21 cellular contexts compared by ENCODE assay signal in the genomic region with DNA sequence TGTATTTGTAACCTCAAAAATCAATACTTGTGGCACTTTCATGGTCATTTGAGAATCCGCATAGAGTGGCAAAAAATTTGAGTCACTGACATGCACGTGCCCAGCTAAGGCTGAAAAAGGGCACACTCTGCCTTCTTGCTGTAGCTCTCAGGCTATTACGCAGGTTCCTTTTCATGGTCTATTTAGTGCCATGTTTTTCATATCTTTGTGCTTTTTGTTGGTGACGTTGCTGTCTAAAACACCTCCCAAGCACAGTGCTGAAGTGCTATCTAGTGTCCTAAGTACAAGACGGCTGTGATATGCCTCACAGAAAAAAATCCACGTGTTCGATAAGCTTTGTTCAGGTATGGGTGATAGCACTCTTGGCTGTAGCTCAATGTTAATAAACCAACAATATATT. TPM values are rescaled to one million over a fixed set of nuclear protein-coding genes. Genes with fewer than 3 reads are reported as not detected.
DNase-seq lines count a peak whose midpoint lies in the region; ATAC-seq, FAIRE-seq and TF ChIP-seq lines count a peak whose summit lies in the region.
"Had no signal": no experiment of that assay in that cellular context is flagged by ENCODE, and none has a peak within 500 bp of the region (broad histone marks: within the 10 kb centered on the region; RNA-seq: fewer than 3 reads in every experiment).

No MANE protein-coding gene starts in this region.

- no peak for TF ChIP-seq RAD21 in K562 (CRISPR knock-in tag; conservative IDR thresholded peaks at IDR 0.05 in 1 of 2, IDR thresholded peaks at IDR 0.05 in 1 of 2)

- H3K27me3 ChIP-seq in cardiac muscle cell: no peaks in the 10 kb centered on the region
- H3K27me3 ChIP-seq in K562 (ENCODE audit: control insufficient read depth in 2 of 2, insufficient read depth in 2 of 2, low read length in 2 of 2): no peaks in the 10 kb centered on the region
- no peaks in the 10 kb centered on the region for H3K27me3 ChIP-seq in parathyroid adenoma (ENCODE audit: control insufficient read depth, insufficient read depth, low read length)
- no peaks in the 10 kb centered on the region for H3K27me3 ChIP-seq in ovary

- H3K4me2 ChIP-seq in K562 (ENCODE audit: insufficient read depth, low read length) (no peak overlapping the region), parathyroid adenoma (ENCODE audit: low read length) (no peak overlapping the region)

- H3K9me3 ChIP-seq in cardiac muscle cell (ENCODE audit: low read depth): no peaks in the 10 kb centered on the region
- no peaks in the 10 kb centered on the region for H3K9me3 ChIP-seq in K562 (replicated peaks; ENCODE audit: control insufficient read depth, insufficient read depth, low read depth, low read length)
- no peaks in the 10 kb centered on the region for H3K9me3 ChIP-seq in parathyroid adenoma (ENCODE audit: control insufficient read depth, low read length)
- no peaks in the 10 kb centered on the region for H3K9me3 ChIP-seq in ovary
- H3K9me3 ChIP-seq: A549 had no signal

- DNase-seq in cardiac muscle cell (ENCODE audit: low read depth in 1 of 2, low spot score in 1 of 2) (no peak), Right ventricle myocardium inferior (ENCODE audit: missing footprints) (no peak), K562 (ENCODE audit: extremely low read depth in 1 of 4, low spot score in 3 of 4) (no peak), type B pancreatic cell (ENCODE audit: extremely low spot score, unreplicated experiment) (no peak), HT-29 (ENCODE audit: low spot score) (no peak), T-helper 2 cell (no peak), ovary (no peak)
- DNase-seq: C1 segment of cervical spinal cord, H7, NCI-H1092 treated with DMSO at 0.1 percent for 48 hours, NCI-H146, NCI-H2081 treated with DMSO at 0.1 percent for 48 hours, NCI-H226, NCI-H524, NCI-H82, OCI-M1, SIG-M5 had no signal

- no peak overlapping the region for H3K9ac ChIP-seq in K562 (ENCODE audit: insufficient read depth in 1 of 2, low read depth in 2 of 2, low read length in 2 of 2)
- H3K9ac ChIP-seq in parathyroid adenoma: no peak overlapping the region

- peak overlapping the region; percentile 40 for H3K27ac Mint-ChIP-seq in type B pancreatic cell

- peaks cover 63% of the 10 kb centered on the region for H3K4me1 Mint-ChIP-seq in type B pancreatic cell (ENCODE audit: unreplicated experiment)

- no peaks in the 10 kb centered on the region for H3K9me1 ChIP-seq in K562 (ENCODE audit: control insufficient read depth, insufficient read depth, low read length)

- no peak overlapping the region for H3K4me3 Mint-ChIP-seq in type B pancreatic cell

- no peak for ATAC-seq in Right ventricle myocardium inferior
- ATAC-seq in K562: no peak
- ATAC-seq: A549 had no signal

- H3K79me2 ChIP-seq in K562 (ENCODE audit: control insufficient read depth, insufficient read depth, low read length): peaks cover 82% of the 10 kb centered on the region
- peaks cover 59% of the 10 kb centered on the region for H3K79me2 ChIP-seq in parathyroid adenoma

- in situ Hi-C loops in K562 (cut with MboI): loop anchor here (25.0 kb wide), 1 partner anchor 1411 kb away; a partner anchor contains a TSS

- H3K4me1 ChIP-seq in cardiac muscle cell (ENCODE audit: low read depth): peaks cover 78% of the 10 kb centered on the region
- peaks cover 24 to 68% of the 10 kb centered on the region in 2 experiments for H3K4me1 ChIP-seq in K562 (replicated peaks in 1 of 2; ENCODE audit: control insufficient read depth in 2 of 2, insufficient read depth in 2 of 2, low read length in 2 of 2)
- peaks cover 61% of the 10 kb centered on the region for H3K4me1 ChIP-seq in parathyroid adenoma
- H3K4me1 ChIP-seq in ovary (ENCODE audit: insufficient read depth): peaks cover 21% of the 10 kb centered on the region

- CTCF ChIA-PET in K562 (lab: Yijun Ruan, JAX; ENCODE audit: low intra/inter-chr PET ratio): no interaction called here

- H3K4me3 ChIP-seq in cardiac muscle cell (no peak overlapping the region), K562 (no peak overlapping the region), parathyroid adenoma (ENCODE audit: low read depth, low read length) (no peak overlapping the region), ovary (no peak overlapping the region)
- H3K4me3 ChIP-seq: A549 had no signal

- POLR2A ChIA-PET in K562 (lab: Yijun Ruan, JAX): interaction anchor here (1.0 to 2.1 kb wide), 4 partner anchors 8 to 34 kb away, joined by 3 to 8 read pairs (median 5); no protein-coding TSS in a partner anchor

- H3K9me3 Mint-ChIP-seq in type B pancreatic cell: no peaks in the 10 kb centered on the region

- H2AFZ ChIP-seq in K562 (ENCODE audit: low read depth, low read length) (no peak overlapping the region), parathyroid adenoma (no peak overlapping the region)

- no peak for TF ChIP-seq EP300 in K562 (IDR thresholded peaks at IDR 0.05; ENCODE audit: low read length)
- TF ChIP-seq EP300 in ovary (IDR thresholded peaks at IDR 0.05): no peak

- H3K27ac ChIP-seq in cardiac muscle cell (peak overlapping the region; percentile 82), K562 (ENCODE audit: extremely low read depth, low read depth, low read length) (no peak overlapping the region), parathyroid adenoma (peak overlapping the region; percentile 61), ovary (no peak overlapping the region)

- 81% methylated on average over 7 of the region's 7 CpGs for WGBS in K562 (ENCODE audit: insufficient coverage, low coverage, missing lambda C conversion rate)
- WGBS in ovary, 3 donors: 87 to 90% (median 88%) methylated on average over 7 of the region's 7 CpGs

- no peaks in the 10 kb centered on the region for H3K27me3 Mint-ChIP-seq in type B pancreatic cell

- no TSS peak for BruUV-seq in K562 (replicated peaks; lab: Mats Ljungman, UMichigan)

- H4K20me1 ChIP-seq in K562 (replicated peaks; ENCODE audit: control insufficient read depth, insufficient read depth, low read length): 0 out of 2 replicates have a peak, but pooled peaks cover 4% of the 10 kb centered on the region

- intact Hi-C loops in Right ventricle myocardium inferior (cut with DNase I): no loop called here
- intact Hi-C loops in K562 (cut with micrococcal nuclease): no loop called here
- intact Hi-C loops in ovary (cut with DNase I): no loop called here

- H3K36me3 ChIP-seq in cardiac muscle cell (no peaks in the 10 kb centered on the region), K562 (ENCODE audit: control insufficient read depth, insufficient read depth, low read length) (peaks cover 15% of the 10 kb centered on the region), parathyroid adenoma (ENCODE audit: control insufficient read depth, insufficient read depth, low read length) (no peaks in the 10 kb centered on the region), ovary (no peaks in the 10 kb centered on the region)

- TF ChIP-seq CTCF in cardiac muscle cell (IDR thresholded peaks at IDR 0.05; ENCODE audit: low read depth, low read length) (no peak), K562 (IDR thresholded peaks at IDR 0.05 in 2 of 3, conservative IDR thresholded peaks at IDR 0.05 in 1 of 3; ENCODE audit: insufficient read depth in 2 of 3, low read depth in 1 of 3, low read length in 3 of 3) (no peak), parathyroid adenoma (IDR thresholded peaks at IDR 0.05) (no peak), type B pancreatic cell (conservative IDR thresholded peaks at IDR 0.05) (no peak), ovary (IDR thresholded peaks at IDR 0.05) (no peak)

- TF ChIP-seq POLR2A in K562 (conservative IDR thresholded peaks at IDR 0.05) (no peak), ovary (IDR thresholded peaks at IDR 0.05) (no peak)

- FAIRE-seq in K562 (lab: Jason Lieb, UNC): no peak
- FAIRE-seq: A549, D721Med, G401.6 had no signal

- peaks cover 11% of the 10 kb centered on the region for H3K36me3 Mint-ChIP-seq in type B pancreatic cell

TF ChIP-seq in K562, 482 proteins besides CTCF, POLR2A, EP300 and RAD21 (continues in another document):
- TF ChIP-seq CBX8 (IDR thresholded peaks at IDR 0.05; ENCODE audit: borderline replicate concordance, extremely low read depth, low read depth, low read length, poor library complexity, severe bottlenecking) (no peak), ESRRA (IDR thresholded peaks at IDR 0.05; ENCODE audit: borderline replicate concordance, low read depth) (no peak)

RNA-seq across cellular contexts. Expression of a gene that starts 50.9 kb away (rescaled TPM):
- total RNA-seq in cardiac muscle cell: 15.8 and 24.3 TPM in 2 replicates
- polyA plus RNA-seq in cardiac muscle cell: 22.1 and 25.5 TPM in 2 replicates
- total RNA-seq in Right ventricle myocardium inferior: 19.3 TPM
- total RNA-seq in K562 (2011; cell fraction: chromatin; rRNA removed; ENCODE audit: low replicate concordance): 58.2 and 65.5 TPM in 2 replicates
- 39.9 and 41.2 TPM in 2 replicates for total RNA-seq in K562 (2011; cell fraction: nucleolus; rRNA removed)
- total RNA-seq in K562 (2011; cell fraction: nucleoplasm; rRNA removed): 52.9 and 82.7 TPM in 2 replicates
- 10.2 and 19.6 TPM in 2 replicates for total RNA-seq in K562 (2014; rRNA removed)
- total RNA-seq in K562 (2014; rRNA removed; fragmentation: Illumina TruSeq; extraction: Trizol): 13.8 and 15.2 TPM in 2 replicates
- total RNA-seq in K562 (2015; rRNA removed; fragmentation: Illumina TruSeq; extraction: Trizol): 16.0 and 17.5 TPM in 2 replicates
- total RNA-seq in K562 (2021): 44.7 and 45.6 TPM in 2 replicates
- polyA plus RNA-seq in K562 (2011; rRNA removed): 17.1 and 37.9 TPM in 2 replicates
- 15.4 and 27.7 TPM in 2 replicates for polyA plus RNA-seq in K562 (2011; cell fraction: cytosol; rRNA removed)
- 24.4 and 31.2 TPM in 2 replicates for polyA plus RNA-seq in K562 (2011; cell fraction: nucleus; rRNA removed)
- polyA plus RNA-seq in K562 (2012): 20.5 and 29.6 TPM in 2 replicates
- polyA plus RNA-seq in K562 (2014; fragmentation: Illumina TruSeq; extraction: Trizol): 26.9 and 27.4 TPM in 2 replicates
- polyA plus RNA-seq in K562 (2014; fragmentation: Nextera tagmentation; extraction: Ambion mirVana): 1 to 10 TPM; 7.1 to 8.8 TPM
- polyA plus RNA-seq in K562 (2014; rRNA removed): 15.8 and 18.7 TPM in 2 replicates
- 30.2 and 46.2 TPM in 2 replicates for polyA minus RNA-seq in K562 (2011; rRNA and poly(A)+ RNA removed)
- 19.4 and 34.7 TPM in 2 replicates for polyA minus RNA-seq in K562 (2011; cell fraction: cytosol; rRNA and poly(A)+ RNA removed)
- polyA minus RNA-seq in K562 (2011; cell fraction: nucleus; rRNA and poly(A)+ RNA removed): 24.1 and 55.8 TPM in 2 replicates
- 85.8 and 173 TPM in 2 replicates for total RNA-seq in type B pancreatic cell (ENCODE audit: low replicate concordance)
- total RNA-seq in HT-29 (2014; rRNA removed; shearing (Covaris generic)): 3.2 and 4.1 TPM in 2 replicates
- total RNA-seq in ovary: 100 to 1,000 TPM in 1 of 7 donors, 10 to 100 TPM in 6; 24.7 to 110 (median 89.6) TPM
- 10 to 100 TPM; 21.2 to 47.5 TPM for polyA plus RNA-seq in ovary

Comparison
In these comparisons a context has a peak if more than half of its experiments do, and no peak if none do; other contexts are left out.
1. H3K27ac ChIP-seq: peak in cardiac muscle cell (single experiment) and parathyroid adenoma (single experiment); none in K562 (single experiment) and ovary (0 of 2).